Comparison of ENCODE assay signal across 8 cellular contexts in the genomic region with DNA sequence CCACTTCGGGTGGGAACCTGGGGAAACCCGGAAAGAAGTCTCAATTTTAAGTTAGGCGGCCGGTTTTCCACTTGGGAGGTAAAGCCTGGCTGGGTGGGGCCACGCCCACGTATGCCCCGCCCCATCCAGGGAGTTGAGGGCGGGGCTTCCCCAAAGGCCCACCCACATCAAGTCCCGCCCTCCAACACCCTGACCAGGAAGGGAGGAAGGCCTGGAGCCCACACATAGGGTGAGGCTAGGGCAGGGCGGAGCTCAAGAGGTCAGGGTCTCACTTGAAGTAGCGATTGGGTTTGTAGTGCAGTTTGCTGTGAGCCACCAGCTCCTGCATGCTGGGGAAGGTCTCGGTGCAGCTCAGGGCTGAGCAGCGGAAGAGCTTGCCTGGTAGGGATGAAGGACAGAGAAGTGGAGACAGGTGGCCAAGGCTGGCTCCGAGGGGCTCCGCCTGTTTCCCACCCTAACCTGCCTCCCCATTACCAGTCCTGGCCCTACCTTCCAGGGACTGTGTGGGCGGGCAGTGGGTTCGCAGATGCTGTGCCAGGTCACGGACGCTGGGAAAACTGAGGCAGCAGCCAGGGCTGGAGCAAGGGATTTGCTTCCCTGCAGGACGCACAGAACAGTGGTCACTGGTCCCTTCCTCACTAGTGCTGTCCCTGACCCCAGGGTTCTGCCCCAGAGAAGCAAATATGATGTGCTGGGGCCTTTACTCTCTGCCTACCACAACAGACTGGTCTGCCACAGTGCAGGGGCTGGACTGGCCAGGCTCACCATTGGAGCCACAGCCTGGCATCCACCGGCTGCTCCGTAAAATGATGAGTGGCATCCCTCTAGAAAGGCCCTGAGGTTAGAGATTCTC. TPM values are rescaled to one million over a fixed set of nuclear protein-coding genes. Genes with fewer than 3 reads are reported as not detected.
DNase-seq lines count a peak whose midpoint lies in the region; ATAC-seq and TF ChIP-seq lines count a peak whose summit lies in the region.

No MANE protein-coding gene starts in this region.

- H3K36me3 Mint-ChIP-seq in central memory CD8-positive, alpha-beta T cell (ENCODE audit: insufficient read depth), result peaks cover 35% of the 10 kb centered on the region

- intact Hi-C loops in ovary (cut with DNase I), result no loop called here

- H3K27ac ChIP-seq in ovary, result no peak overlapping the region

- H3K4me1 Mint-ChIP-seq in central memory CD8-positive, alpha-beta T cell, result peaks cover 32% of the 10 kb centered on the region

- H3K4me3 ChIP-seq in ovary, result no peak overlapping the region

- no peak for TF ChIP-seq POLR2A in ovary (IDR thresholded peaks at IDR 0.05)

- no peaks in the 10 kb centered on the region for H3K27me3 Mint-ChIP-seq in central memory CD8-positive, alpha-beta T cell

- 68 to 76% (median 72%) methylated on average over 21 to 22 of the region's 22 CpGs for WGBS in ovary, 3 donors

- no peaks in the 10 kb centered on the region for H3K9me3 Mint-ChIP-seq in central memory CD8-positive, alpha-beta T cell

- peak overlapping the region; percentile 92 for H3K4me3 Mint-ChIP-seq in central memory CD8-positive, alpha-beta T cell

- no peak for ATAC-seq in central memory CD8-positive, alpha-beta T cell (replicated peaks; ENCODE audit: extremely low read depth, poor library complexity, severe bottlenecking)
- ATAC-seq in HG03571 (IDR thresholded peaks at IDR 0.05; ENCODE audit: unreplicated experiment) (no peak), HG02763 (IDR thresholded peaks at IDR 0.05; ENCODE audit: unreplicated experiment) (no peak), HG02970 (IDR thresholded peaks at IDR 0.05; ENCODE audit: low FRiP score, unreplicated experiment) (no peak)

- H3K27me3 ChIP-seq in ovary, result no peaks in the 10 kb centered on the region

- no peaks in the 10 kb centered on the region for H3K36me3 ChIP-seq in ovary

- TF ChIP-seq CTCF in ovary (IDR thresholded peaks at IDR 0.05), result no peak

- peak overlapping the region; percentile 29 for H3K27ac Mint-ChIP-seq in central memory CD8-positive, alpha-beta T cell (ENCODE audit: low read depth)

- DNase-seq in SIG-M5 treated with dmso at 0.1 percent for 504 hours (lab: John Stamatoyannopoulos, UW; ENCODE audit: unreplicated experiment), result peak; percentile 44
- DNase-seq in SIG-M5 (lab: John Stamatoyannopoulos, UW), result no peak
- peak; percentile 74 for DNase-seq in NAMALWA (ENCODE audit: low spot score)
- no peak for DNase-seq in central memory CD8-positive, alpha-beta T cell (ENCODE audit: low spot score in 2 of 2)
- DNase-seq in ovary, result peak in 3 of 5 donors; percentile 45 to 56 (median 53)

- H3K9me3 ChIP-seq in ovary, result no peaks in the 10 kb centered on the region

- no peak for TF ChIP-seq EP300 in ovary (IDR thresholded peaks at IDR 0.05)

- peaks cover 10% of the 10 kb centered on the region for H3K4me1 ChIP-seq in ovary (ENCODE audit: insufficient read depth)

RNA-seq across cellular contexts. Expression of gene ZNF414, which starts 1.6 kb away (rescaled TPM):
- total RNA-seq in ovary, result 10 to 100 TPM; 20.9 to 49.7 (median 26.2) TPM
- polyA plus RNA-seq in ovary, result 10 to 100 TPM in 1 of 2 donors, under 1 TPM in 1; 0.62 to 45.3 TPM

RNA-seq across cellular contexts. Expression of gene PRAM1, which starts 9.9 kb away (rescaled TPM):
- 1 to 10 TPM in 4 of 7 donors, under 1 TPM in 3; 0.11 to 2.2 (median 1.4) TPM for total RNA-seq in ovary
- under 1 TPM; 0.35 to 0.88 TPM for polyA plus RNA-seq in ovary

Comparison
In these comparisons a context has a peak if more than half of its experiments do, and no peak if none do; other contexts are left out.
1. DNase-seq: peak in SIG-M5 treated with dmso at 0.1 percent for 504 hours (single experiment), NAMALWA (single experiment) and ovary (3 of 5); none in SIG-M5 (single experiment) and central memory CD8-positive, alpha-beta T cell (0 of 2).